In the genomic region with DNA sequence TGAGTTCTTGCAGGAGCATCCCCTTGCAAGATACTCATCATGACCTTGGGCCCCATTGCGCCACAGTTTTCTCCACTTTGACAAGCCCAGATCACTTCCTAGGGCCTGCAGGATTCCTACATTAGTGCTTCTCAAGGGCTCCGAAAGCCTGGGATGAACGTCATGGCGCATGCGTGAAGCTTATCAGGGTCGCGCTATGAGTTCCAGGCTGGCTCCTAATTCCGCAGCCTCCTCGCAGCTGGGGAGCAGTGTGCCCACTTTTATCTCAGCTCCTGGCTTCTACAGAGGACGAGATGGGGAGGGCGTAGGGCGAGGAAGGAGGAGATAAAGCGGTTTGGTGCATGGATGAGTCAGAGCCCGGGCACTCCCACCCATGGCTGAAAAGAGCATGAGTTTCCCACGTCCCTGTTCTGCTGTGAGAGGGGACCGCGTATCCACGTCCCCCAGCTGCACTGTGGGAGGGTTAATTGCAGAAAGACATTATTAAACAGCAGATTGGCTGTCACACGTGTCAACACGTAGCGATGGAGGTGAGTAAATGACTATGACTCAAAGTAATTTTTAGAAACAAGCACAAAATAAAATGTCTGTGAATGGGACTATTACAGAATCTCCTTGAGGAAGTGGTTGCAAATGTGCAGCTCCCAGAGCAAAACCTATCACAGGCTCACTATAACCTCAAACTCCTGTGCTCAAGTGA, we compare ENCODE assay signal across 8 cellular contexts.
DNase-seq lines count a peak whose midpoint lies in the region; ATAC-seq lines count a peak whose summit lies in the region.

No MANE protein-coding gene starts in this region.

- ATAC-seq in GM21786 (IDR thresholded peaks at IDR 0.05; ENCODE audit: unreplicated experiment), result no peak
- no peak for ATAC-seq in GM19023 (IDR thresholded peaks at IDR 0.05; ENCODE audit: unreplicated experiment)

- peak overlapping the region; percentile 54 for H3K4me3 Mint-ChIP-seq in dendritic cell treated with granulocyte-macrophage colony-stimulating factor and Interleukin-4, amounts not matched to agents 40 ng/mL and 50 ng/mL, for 4 days

- peaks cover 4% of the 10 kb centered on the region for H3K27me3 Mint-ChIP-seq in dendritic cell treated with granulocyte-macrophage colony-stimulating factor and Interleukin-4, amounts not matched to agents 40 ng/mL and 50 ng/mL, for 4 days

- no peaks in the 10 kb centered on the region for H3K36me3 Mint-ChIP-seq in dendritic cell treated with granulocyte-macrophage colony-stimulating factor and Interleukin-4, amounts not matched to agents 40 ng/mL and 50 ng/mL, for 4 days (ENCODE audit: low read depth)

- peaks cover 20% of the 10 kb centered on the region for H3K4me1 Mint-ChIP-seq in dendritic cell treated with granulocyte-macrophage colony-stimulating factor and Interleukin-4, amounts not matched to agents 40 ng/mL and 50 ng/mL, for 4 days (ENCODE audit: low read depth)

- DNase-seq in COLO829 (ENCODE audit: low spot score) (peak; percentile 59), NCI-H69 (lab: John Stamatoyannopoulos, UW) (peak; percentile 79), occipital lobe (lab: John Stamatoyannopoulos, UW) (peak; percentile 62), activated gamma-delta T cell treated with Interleukin-2 at 50 U/mL for 16 hours (no peak), NCI-H1694 (lab: John Stamatoyannopoulos, UW) (no peak)

- intact Hi-C loops in dendritic cell treated with granulocyte-macrophage colony-stimulating factor and Interleukin-4, amounts not matched to agents 40 ng/mL and 50 ng/mL, for 4 days (cut with micrococcal nuclease), result no loop called here

- no peak overlapping the region for H3K27ac Mint-ChIP-seq in dendritic cell treated with granulocyte-macrophage colony-stimulating factor and Interleukin-4, amounts not matched to agents 40 ng/mL and 50 ng/mL, for 4 days

- H3K9me3 Mint-ChIP-seq in dendritic cell treated with granulocyte-macrophage colony-stimulating factor and Interleukin-4, amounts not matched to agents 40 ng/mL and 50 ng/mL, for 4 days, result no peaks in the 10 kb centered on the region

Comparison
In these comparisons a context has a peak if more than half of its experiments do, and no peak if none do; other contexts are left out.
1. DNase-seq: peak in COLO829 (single experiment), NCI-H69 (single experiment) and occipital lobe (single experiment); none in activated gamma-delta T cell treated with Interleukin-2 at 50 U/mL for 16 hours (single experiment) and NCI-H1694 (single experiment).